Comparison of ENCODE assay signal across 1 cellular context in the genomic region with DNA sequence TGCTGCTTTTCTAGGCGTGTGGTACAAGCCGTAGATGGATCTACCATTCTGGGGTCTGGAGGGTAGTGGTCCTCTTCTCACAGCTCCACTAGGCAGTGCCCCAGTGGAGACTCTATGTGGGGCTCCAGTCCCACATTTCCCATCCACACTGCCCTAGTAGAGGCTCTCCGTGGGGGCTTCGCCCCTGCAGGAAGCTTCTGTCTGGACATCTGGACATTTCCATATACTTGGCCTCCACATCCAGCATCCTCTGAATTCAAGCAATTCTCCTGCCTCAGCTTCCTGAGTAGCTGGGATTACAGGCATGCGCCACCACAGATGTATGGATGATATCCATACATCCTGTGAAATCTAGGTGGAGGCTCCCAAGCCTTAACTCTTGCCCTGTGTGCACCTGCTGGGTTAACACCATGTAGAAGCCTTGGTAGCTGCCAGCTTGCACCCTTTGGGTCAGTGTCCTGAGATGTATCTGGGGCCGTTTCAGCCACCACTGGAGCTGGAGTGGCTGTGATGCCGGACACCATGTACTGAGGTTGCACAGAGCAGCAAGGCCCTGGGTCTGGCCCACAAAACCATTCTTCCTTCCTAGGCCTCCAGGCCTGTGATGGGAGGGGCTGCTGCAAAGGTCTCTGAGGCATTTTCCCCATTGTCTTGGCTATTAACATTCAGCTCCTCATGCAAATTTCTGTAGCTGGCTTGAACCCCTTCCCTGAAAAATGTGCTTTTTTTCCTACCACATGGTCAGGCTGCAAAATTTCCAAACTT.
TF ChIP-seq lines count a peak whose summit lies in the region.

No MANE protein-coding gene starts in this region.

TF ChIP-seq in GM12878, 131 proteins besides CTCF, POLR2A, EP300 and RAD21:
- TF ChIP-seq PAX5 (IDR thresholded peaks at IDR 0.05; ENCODE audit: borderline replicate concordance, low read depth, low read length) (no peak), CBX5 (IDR thresholded peaks at IDR 0.05; ENCODE audit: low read depth) (peak; percentile 94)
